ENCODE assay signal across 1 cellular context in the genomic region with DNA sequence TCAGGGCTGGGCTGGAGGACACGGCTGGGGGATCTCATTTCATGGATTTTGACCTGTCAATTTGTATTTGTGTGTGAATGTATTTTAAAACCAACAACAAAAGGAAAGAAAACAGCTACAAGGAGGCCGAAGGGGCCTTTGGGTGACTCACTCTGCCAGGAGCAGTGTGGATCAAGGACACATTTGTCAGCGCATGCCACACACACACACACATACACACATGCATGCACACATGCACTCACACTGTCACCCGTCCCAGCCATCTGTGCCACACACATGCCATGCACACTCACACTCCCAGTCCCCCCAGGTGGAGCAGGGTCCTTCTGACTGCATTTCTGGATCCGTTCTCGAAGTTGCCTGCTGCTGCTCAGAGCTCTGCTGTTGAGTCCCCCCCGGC.
TF ChIP-seq lines count a peak whose summit lies in the region.

No MANE protein-coding gene starts in this region.

TF ChIP-seq in endothelial cell of umbilical vein, 7 proteins besides CTCF, POLR2A, EP300 and RAD21:
- no peak for TF ChIP-seq JUN (IDR thresholded peaks at IDR 0.05; ENCODE audit: borderline replicate concordance, insufficient read depth, insufficient read length, low read depth)
- TF ChIP-seq POLR2AphosphoS5 (IDR thresholded peaks at IDR 0.05; ENCODE audit: insufficient read depth, low read depth, low read length) = no peak
- no peak for TF ChIP-seq EZH2 (IDR thresholded peaks at IDR 0.05; ENCODE audit: borderline replicate concordance, low read depth, low read length, severe bottlenecking)
- TF ChIP-seq, protein P1, sequence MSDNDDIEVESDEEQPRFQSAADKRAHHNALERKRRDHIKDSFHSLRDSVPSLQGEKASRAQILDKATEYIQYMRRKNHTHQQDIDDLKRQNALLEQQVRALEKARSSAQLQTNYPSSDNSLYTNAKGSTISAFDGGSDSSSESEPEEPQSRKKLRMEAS (IDR thresholded peaks at IDR 0.05; ENCODE audit: insufficient read depth, insufficient read length) = no peak
- TF ChIP-seq MYC (IDR thresholded peaks at IDR 0.05; ENCODE audit: low read depth, low read length) = no peak
- TF ChIP-seq GATA2 (IDR thresholded peaks at IDR 0.05; ENCODE audit: insufficient read depth, insufficient read length, low read depth, low read length) = no peak
- TF ChIP-seq FOS (IDR thresholded peaks at IDR 0.05; ENCODE audit: borderline replicate concordance, insufficient read depth, low read length) = no peak
